Comparison of ENCODE assay signal across 24 cellular contexts in genomic region chr6:80544500-80545055, GRCh38.
DNase-seq lines count a peak whose midpoint lies in the region; ATAC-seq, FAIRE-seq and TF ChIP-seq lines count a peak whose summit lies in the region.
"Had no signal": no experiment of that assay in that cellular context is flagged by ENCODE, and none has a peak within 500 bp of the region (broad histone marks: within the 10 kb centered on the region; RNA-seq: fewer than 3 reads in every experiment).

No MANE protein-coding gene starts in this region.

- H2AFZ ChIP-seq in HCT116 (ENCODE audit: low read depth, low read length, poor library complexity, severe bottlenecking) (peak overlapping the region; percentile 80), hepatocyte (no peak overlapping the region)

- H3K9ac ChIP-seq in HCT116 (ENCODE audit: low read length), result no peak overlapping the region

- H3K36me3 ChIP-seq in HCT116 (ENCODE audit: control insufficient read depth in 1 of 2, insufficient read depth in 2 of 2, low read length in 2 of 2), result no peaks in the 10 kb centered on the region
- H3K36me3 ChIP-seq in hepatocyte (replicated peaks; ENCODE audit: insufficient read depth, low read depth), result no peaks in the 10 kb centered on the region
- H3K36me3 ChIP-seq: colonic mucosa, stomach, WERI-Rb-1 had no signal

- H3K79me2 ChIP-seq in HCT116 (ENCODE audit: insufficient read depth, low read length) (no peaks in the 10 kb centered on the region), hepatocyte (no peaks in the 10 kb centered on the region)

- intact Hi-C loops in HCT116 (cut with micrococcal nuclease), result no loop called here

- DNase-seq in HCT116 (ENCODE audit: low read depth, low spot score) (no peak), hepatocyte (ENCODE audit: low spot score) (peak; percentile 17), osteocyte (ENCODE audit: extremely low spot score, unreplicated experiment) (no peak), DMS53 treated with DMSO at 0.1 percent for 48 hours (lab: John Stamatoyannopoulos, UW; ENCODE audit: unreplicated experiment) (no peak), frontal cortex (ENCODE audit: low spot score in 2 of 2) (no peak)
- DNase-seq in stimulated activated CD4-positive, alpha-beta T cell treated with anti-CD3 and anti-CD28 coated beads, Interleukin-4, amount 100 ng/mL, for 4 hours, result no peak
- DNase-seq: activated CD4-positive, alpha-beta T cell treated with anti-CD3 and anti-CD28 coated beads, Interleukin-2, amount 50 U/mL, for 4 hours; activated CD8-positive, alpha-beta memory T cell treated with anti-CD3 and anti-CD28 coated beads, Interleukin-2, amount 50 U/mL, for 4 hours; activated naive CD8-positive, alpha-beta T cell treated with anti-CD3 and anti-CD28 coated beads, Interleukin-2, amount 10 ng/mL, durations not matched to agents 7 days and 5 days; body of pancreas; Caco-2; colonic mucosa; GOT3; MM.1S; NCI-H1436 treated with DMSO at 0.1 percent for 48 hours; NCI-H524; stomach; trophoblast cell; WERI-Rb-1 had no signal

- ATAC-seq in HCT116 (no peak), SK-N-SH treated with all-trans-retinoic acid at 6 μM for 48 hours (peak; percentile 11; the same call in 2 of the 3 replicates), GM18520 (IDR thresholded peaks at IDR 0.05; ENCODE audit: unreplicated experiment) (no peak)
- ATAC-seq: body of pancreas had no signal

- TF ChIP-seq RAD21 in HCT116 (IDR thresholded peaks at IDR 0.05; ENCODE audit: low read depth), result no peak

- H3K27me3 ChIP-seq in HCT116 (ENCODE audit: insufficient read depth, low read length), result no peaks in the 10 kb centered on the region
- no peaks in the 10 kb centered on the region for H3K27me3 ChIP-seq in hepatocyte
- H3K27me3 ChIP-seq: body of pancreas, colonic mucosa, stomach had no signal

- H3K36me3 Mint-ChIP-seq in osteocyte (ENCODE audit: unreplicated experiment), result no peaks in the 10 kb centered on the region
- H3K36me3 Mint-ChIP-seq: activated naive CD8-positive, alpha-beta T cell treated with anti-CD3 and anti-CD28 coated beads, Interleukin-2, amount 10 ng/mL, durations not matched to agents 7 days and 5 days; mesothelial cell of epicardium had no signal

- CTCF ChIA-PET in HCT116 (lab: Charles Lee), result no interaction called here

- no peaks in the 10 kb centered on the region for H3K27me3 Mint-ChIP-seq in osteocyte (ENCODE audit: unreplicated experiment)

- BruUV-seq in HCT116 (replicated peaks; lab: Mats Ljungman, UMichigan), result no TSS peak

- no peaks in the 10 kb centered on the region for H3K9me3 Mint-ChIP-seq in osteocyte (ENCODE audit: unreplicated experiment)
- H3K9me3 Mint-ChIP-seq: activated naive CD8-positive, alpha-beta T cell treated with anti-CD3 and anti-CD28 coated beads, Interleukin-2, amount 10 ng/mL, durations not matched to agents 7 days and 5 days; activated T-helper 17 cell treated with anti-CD3 and anti-CD28 coated beads, Interleukin-2, amount 50 U/mL, for 72 hours; T-helper 2 cell treated with Interferon-gamma antibody and Interleukin-4, amounts not matched to agents 5 μg/mL and 100 μg/mL, for 36 hours had no signal

- TF ChIP-seq CTCF in HCT116 (IDR thresholded peaks at IDR 0.05 in 2 of 3, conservative IDR thresholded peaks at IDR 0.05 in 1 of 3; ENCODE audit: borderline replicate concordance in 1 of 3, insufficient read depth in 1 of 3, low read depth in 2 of 3, low read length in 2 of 3) (no peak), hepatocyte (IDR thresholded peaks at IDR 0.05; ENCODE audit: poor library complexity) (no peak), osteocyte (IDR thresholded peaks at IDR 0.05) (no peak)

- no peak for FAIRE-seq in frontal cortex (lab: Jason Lieb, UNC)

- H3K4me2 ChIP-seq in HCT116 (ENCODE audit: low read length) (no peak overlapping the region), hepatocyte (no peak overlapping the region)

- H4K20me1 ChIP-seq in HCT116 (ENCODE audit: insufficient read depth) (no peaks in the 10 kb centered on the region), hepatocyte (ENCODE audit: insufficient read depth, poor library complexity, severe bottlenecking) (no peaks in the 10 kb centered on the region)

- peak overlapping the region; percentile 2 for H3K27ac Mint-ChIP-seq in osteocyte (ENCODE audit: unreplicated experiment)
- H3K27ac Mint-ChIP-seq: activated naive CD8-positive, alpha-beta T cell treated with anti-CD3 and anti-CD28 coated beads, Interleukin-2, amount 10 ng/mL, durations not matched to agents 7 days and 5 days; activated T-helper 17 cell treated with anti-CD3 and anti-CD28 coated beads, Interleukin-2, amount 50 U/mL, for 72 hours; mesothelial cell of epicardium; T-helper 2 cell treated with Interferon-gamma antibody and Interleukin-4, amounts not matched to agents 5 μg/mL and 100 μg/mL, for 36 hours had no signal

- H3K9me3 ChIP-seq in HCT116 (ENCODE audit: control insufficient read depth in 1 of 2, insufficient read depth in 1 of 2, low read depth in 1 of 2, low read length in 2 of 2) (no peaks in the 10 kb centered on the region), hepatocyte (ENCODE audit: low read depth) (no peaks in the 10 kb centered on the region)
- H3K9me3 ChIP-seq: body of pancreas, Caco-2, colonic mucosa, stomach had no signal

- H3K27ac ChIP-seq in HCT116 (ENCODE audit: low read depth, low read length), result no peak overlapping the region
- H3K27ac ChIP-seq in hepatocyte, result no peak overlapping the region
- H3K27ac ChIP-seq: body of pancreas, colonic mucosa, stomach, WERI-Rb-1 had no signal

- H3K4me1 ChIP-seq in HCT116 (ENCODE audit: control insufficient read depth in 1 of 2, insufficient read depth in 2 of 2, low read length in 2 of 2) (peaks cover 12 to 33% of the 10 kb centered on the region in 2 experiments), hepatocyte (ENCODE audit: insufficient read depth) (no peaks in the 10 kb centered on the region)
- H3K4me1 ChIP-seq: body of pancreas, Caco-2, colonic mucosa, stomach had no signal

- peaks cover 59% of the 10 kb centered on the region for H3K4me1 Mint-ChIP-seq in osteocyte (ENCODE audit: unreplicated experiment)
- H3K4me1 Mint-ChIP-seq: activated naive CD8-positive, alpha-beta T cell treated with anti-CD3 and anti-CD28 coated beads, Interleukin-2, amount 10 ng/mL, durations not matched to agents 7 days and 5 days; activated T-helper 17 cell treated with anti-CD3 and anti-CD28 coated beads, Interleukin-2, amount 50 U/mL, for 72 hours had no signal

- no peak overlapping the region for H3K4me3 Mint-ChIP-seq in osteocyte (ENCODE audit: unreplicated experiment)
- H3K4me3 Mint-ChIP-seq: activated naive CD8-positive, alpha-beta T cell treated with anti-CD3 and anti-CD28 coated beads, Interleukin-2, amount 10 ng/mL, durations not matched to agents 7 days and 5 days; activated T-helper 17 cell treated with anti-CD3 and anti-CD28 coated beads, Interleukin-2, amount 50 U/mL, for 72 hours; mesothelial cell of epicardium; T-helper 2 cell treated with Interferon-gamma antibody and Interleukin-4, amounts not matched to agents 5 μg/mL and 100 μg/mL, for 36 hours had no signal

- no peak overlapping the region for H3K4me3 ChIP-seq in HCT116 (replicated peaks in 1 of 2; ENCODE audit: low read depth in 1 of 2, low read length in 2 of 2)
- H3K4me3 ChIP-seq in hepatocyte, result no peak overlapping the region
- H3K4me3 ChIP-seq: body of pancreas, colonic mucosa, stomach had no signal

- TF ChIP-seq POLR2A in HCT116 (IDR thresholded peaks at IDR 0.05; ENCODE audit: borderline replicate concordance, extremely low read depth, insufficient read depth, insufficient read length), result no peak

- H3K9me2 ChIP-seq in HCT116 (ENCODE audit: insufficient read depth), result no peaks in the 10 kb centered on the region
- no peaks in the 10 kb centered on the region for H3K9me2 ChIP-seq in hepatocyte (replicated peaks; ENCODE audit: insufficient read depth)

- RAD21 ChIA-PET in HCT116 (lab: Charles Lee; ENCODE audit: low non-redundant PET in 1 of 2, low total read pairs in 2 of 2, uncharacterized antibody in 2 of 2, unreplicated experiment in 2 of 2), result no interaction called here

- POLR2A ChIA-PET in HCT116 (lab: Charles Lee), result no interaction called here

TF ChIP-seq in HCT116, 20 proteins besides CTCF, POLR2A, EP300 and RAD21 (continues in another document):
- TF ChIP-seq CEBPB (IDR thresholded peaks at IDR 0.05; ENCODE audit: low read depth) (no peak), POLR2AphosphoS5 (IDR thresholded peaks at IDR 0.05; ENCODE audit: low read depth, low read length) (no peak), ZFX (IDR thresholded peaks at IDR 0.05) (no peak), ELF1 (IDR thresholded peaks at IDR 0.05; ENCODE audit: borderline replicate concordance, low read depth) (no peak), FOSL1 (IDR thresholded peaks at IDR 0.05; ENCODE audit: low read depth) (no peak), SIN3A (IDR thresholded peaks at IDR 0.05; ENCODE audit: low read depth) (no peak)
- TF ChIP-seq, protein P1, sequence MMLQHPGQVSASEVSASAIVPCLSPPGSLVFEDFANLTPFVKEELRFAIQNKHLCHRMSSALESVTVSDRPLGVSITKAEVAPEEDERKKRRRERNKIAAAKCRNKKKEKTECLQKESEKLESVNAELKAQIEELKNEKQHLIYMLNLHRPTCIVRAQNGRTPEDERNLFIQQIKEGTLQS (IDR thresholded peaks at IDR 0.05), result no peak

TF ChIP-seq in SK-N-SH treated with all-trans-retinoic acid at 6 μM for 48 hours, 23 proteins besides CTCF, POLR2A, EP300 and RAD21:
- TF ChIP-seq SNAI2 (CRISPR knock-in tag; IDR thresholded peaks at IDR 0.05) (no peak), ESRRG (CRISPR knock-in tag; IDR thresholded peaks at IDR 0.05) (no peak), RARB (CRISPR knock-in tag; IDR thresholded peaks at IDR 0.05) (no peak), ZNF8 (CRISPR knock-in tag; IDR thresholded peaks at IDR 0.05) (no peak), TCF4 (CRISPR knock-in tag; IDR thresholded peaks at IDR 0.05; ENCODE audit: borderline replicate concordance) (no peak), CREB5 (CRISPR knock-in tag; IDR thresholded peaks at IDR 0.05; ENCODE audit: low read depth) (no peak)
